1 cellular context compared by ENCODE assay signal in genomic region chr3:52684184-52684583, GRCh38.
TF ChIP-seq lines count a peak whose summit lies in the region.

No MANE protein-coding gene starts in this region.

TF ChIP-seq in K562, 482 proteins besides CTCF, POLR2A, EP300 and RAD21:
- TF ChIP-seq HDAC6 (IDR thresholded peaks at IDR 0.05; ENCODE audit: low read depth, low read length): no peak
- no peak for TF ChIP-seq CC2D1A (IDR thresholded peaks at IDR 0.05)
- TF ChIP-seq ELF1 (tag; IDR thresholded peaks at IDR 0.05): no peak
- TF ChIP-seq E4F1 (CRISPR knock-in tag; IDR thresholded peaks at IDR 0.05; ENCODE audit: borderline replicate concordance): no peak
- no peak for TF ChIP-seq RBM34 (IDR thresholded peaks at IDR 0.05; ENCODE audit: borderline replicate concordance, insufficient read depth, low read length)
- no peak for TF ChIP-seq GTF2B (IDR thresholded peaks at IDR 0.05; ENCODE audit: extremely low read depth, insufficient read length)
- TF ChIP-seq BDP1 (IDR thresholded peaks at IDR 0.05; ENCODE audit: insufficient read depth, insufficient read length): no peak
- no peak for TF ChIP-seq EGR1 (conservative IDR thresholded peaks at IDR 0.05)
- no peak for TF ChIP-seq TRIM25 (IDR thresholded peaks at IDR 0.05; ENCODE audit: borderline replicate concordance)
